Comparison of ENCODE assay signal across 1 cellular context in the genomic region with DNA sequence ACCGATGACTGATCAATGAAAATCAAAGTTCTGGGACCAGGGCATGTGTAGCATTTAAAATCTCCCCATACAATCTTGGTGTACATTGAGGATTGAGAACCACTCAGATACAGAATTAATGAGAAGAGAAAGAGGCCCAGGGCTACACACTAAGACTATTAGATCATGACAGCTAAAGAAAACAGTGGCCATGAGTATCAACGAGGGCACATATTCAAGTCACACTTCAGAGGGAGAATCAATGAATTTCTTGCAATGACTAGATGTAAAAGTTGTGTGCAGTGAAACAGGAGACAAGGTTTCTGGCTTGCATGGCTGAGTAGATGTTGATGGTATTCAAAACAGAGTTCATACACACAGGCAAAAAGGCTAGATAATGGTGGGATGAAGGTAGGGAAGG.
TF ChIP-seq lines count a peak whose summit lies in the region.

No MANE protein-coding gene starts in this region.

TF ChIP-seq in HepG2, 621 proteins besides CTCF, POLR2A, EP300 and RAD21:
- TF ChIP-seq, protein P1, sequence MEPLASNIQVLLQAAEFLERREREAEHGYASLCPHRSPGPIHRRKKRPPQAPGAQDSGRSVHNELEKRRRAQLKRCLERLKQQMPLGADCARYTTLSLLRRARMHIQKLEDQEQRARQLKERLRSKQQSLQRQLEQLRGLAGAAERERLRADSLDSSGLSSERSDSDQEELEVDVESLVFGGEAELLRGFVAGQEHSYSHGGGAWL (CRISPR knock-in tag; IDR thresholded peaks at IDR 0.05): no peak
- TF ChIP-seq, protein P2, sequence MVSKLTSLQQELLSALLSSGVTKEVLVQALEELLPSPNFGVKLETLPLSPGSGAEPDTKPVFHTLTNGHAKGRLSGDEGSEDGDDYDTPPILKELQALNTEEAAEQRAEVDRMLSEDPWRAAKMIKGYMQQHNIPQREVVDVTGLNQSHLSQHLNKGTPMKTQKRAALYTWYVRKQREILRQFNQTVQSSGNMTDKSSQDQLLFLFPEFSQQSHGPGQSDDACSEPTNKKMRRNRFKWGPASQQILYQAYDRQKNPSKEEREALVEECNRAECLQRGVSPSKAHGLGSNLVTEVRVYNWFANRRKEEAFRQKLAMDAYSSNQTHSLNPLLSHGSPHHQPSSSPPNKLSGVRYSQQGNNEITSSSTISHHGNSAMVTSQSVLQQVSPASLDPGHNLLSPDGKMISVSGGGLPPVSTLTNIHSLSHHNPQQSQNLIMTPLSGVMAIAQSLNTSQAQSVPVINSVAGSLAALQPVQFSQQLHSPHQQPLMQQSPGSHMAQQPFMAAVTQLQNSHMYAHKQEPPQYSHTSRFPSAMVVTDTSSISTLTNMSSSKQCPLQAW (CRISPR knock-in tag; IDR thresholded peaks at IDR 0.05): no peak
- TF ChIP-seq, protein P3, sequence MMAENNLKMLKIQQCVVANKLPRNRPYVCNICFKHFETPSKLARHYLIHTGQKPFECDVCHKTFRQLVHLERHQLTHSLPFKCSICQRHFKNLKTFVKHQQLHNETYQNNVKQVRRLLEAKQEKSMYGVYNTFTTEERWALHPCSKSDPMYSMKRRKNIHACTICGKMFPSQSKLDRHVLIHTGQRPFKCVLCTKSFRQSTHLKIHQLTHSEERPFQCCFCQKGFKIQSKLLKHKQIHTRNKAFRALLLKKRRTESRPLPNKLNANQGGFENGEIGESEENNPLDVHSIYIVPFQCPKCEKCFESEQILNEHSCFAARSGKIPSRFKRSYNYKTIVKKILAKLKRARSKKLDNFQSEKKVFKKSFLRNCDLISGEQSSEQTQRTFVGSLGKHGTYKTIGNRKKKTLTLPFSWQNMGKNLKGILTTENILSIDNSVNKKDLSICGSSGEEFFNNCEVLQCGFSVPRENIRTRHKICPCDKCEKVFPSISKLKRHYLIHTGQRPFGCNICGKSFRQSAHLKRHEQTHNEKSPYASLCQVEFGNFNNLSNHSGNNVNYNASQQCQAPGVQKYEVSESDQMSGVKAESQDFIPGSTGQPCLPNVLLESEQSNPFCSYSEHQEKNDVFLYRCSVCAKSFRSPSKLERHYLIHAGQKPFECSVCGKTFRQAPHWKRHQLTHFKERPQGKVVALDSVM (CRISPR knock-in tag; IDR thresholded peaks at IDR 0.05): no peak
- TF ChIP-seq HOXA3 (CRISPR knock-in tag; IDR thresholded peaks at IDR 0.05) (no peak), FOXJ3 (CRISPR knock-in tag; IDR thresholded peaks at IDR 0.05; ENCODE audit: borderline replicate concordance) (no peak), ZNF468 (CRISPR knock-in tag; IDR thresholded peaks at IDR 0.05) (no peak), SRF (IDR thresholded peaks at IDR 0.05; ENCODE audit: low read depth, low read length) (no peak), ARHGAP35 (CRISPR knock-in tag; IDR thresholded peaks at IDR 0.05; ENCODE audit: borderline replicate concordance) (no peak), ZSCAN29 (CRISPR knock-in tag; conservative IDR thresholded peaks at IDR 0.05) (no peak), MEIS2 (CRISPR knock-in tag; IDR thresholded peaks at IDR 0.05) (no peak), RBAK (CRISPR knock-in tag; IDR thresholded peaks at IDR 0.05) (no peak), ZNF382 (CRISPR knock-in tag; IDR thresholded peaks at IDR 0.05; ENCODE audit: borderline replicate concordance) (no peak), ZSCAN21 (CRISPR knock-in tag; IDR thresholded peaks at IDR 0.05; ENCODE audit: borderline replicate concordance) (no peak), ZNF430 (CRISPR knock-in tag; IDR thresholded peaks at IDR 0.05) (no peak)
- TF ChIP-seq, protein P4, sequence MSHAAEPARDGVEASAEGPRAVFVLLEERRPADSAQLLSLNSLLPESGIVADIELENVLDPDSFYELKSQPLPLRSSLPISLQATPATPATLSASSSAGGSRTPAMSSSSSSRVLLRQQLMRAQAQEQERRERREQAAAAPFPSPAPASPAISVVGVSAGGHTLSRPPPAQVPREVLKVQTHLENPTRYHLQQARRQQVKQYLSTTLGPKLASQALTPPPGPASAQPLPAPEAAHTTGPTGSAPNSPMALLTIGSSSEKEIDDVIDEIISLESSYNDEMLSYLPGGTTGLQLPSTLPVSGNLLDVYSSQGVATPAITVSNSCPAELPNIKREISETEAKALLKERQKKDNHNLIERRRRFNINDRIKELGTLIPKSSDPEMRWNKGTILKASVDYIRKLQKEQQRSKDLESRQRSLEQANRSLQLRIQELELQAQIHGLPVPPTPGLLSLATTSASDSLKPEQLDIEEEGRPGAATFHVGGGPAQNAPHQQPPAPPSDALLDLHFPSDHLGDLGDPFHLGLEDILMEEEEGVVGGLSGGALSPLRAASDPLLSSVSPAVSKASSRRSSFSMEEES (CRISPR knock-in tag; IDR thresholded peaks at IDR 0.05): no peak
